In the genomic region with DNA sequence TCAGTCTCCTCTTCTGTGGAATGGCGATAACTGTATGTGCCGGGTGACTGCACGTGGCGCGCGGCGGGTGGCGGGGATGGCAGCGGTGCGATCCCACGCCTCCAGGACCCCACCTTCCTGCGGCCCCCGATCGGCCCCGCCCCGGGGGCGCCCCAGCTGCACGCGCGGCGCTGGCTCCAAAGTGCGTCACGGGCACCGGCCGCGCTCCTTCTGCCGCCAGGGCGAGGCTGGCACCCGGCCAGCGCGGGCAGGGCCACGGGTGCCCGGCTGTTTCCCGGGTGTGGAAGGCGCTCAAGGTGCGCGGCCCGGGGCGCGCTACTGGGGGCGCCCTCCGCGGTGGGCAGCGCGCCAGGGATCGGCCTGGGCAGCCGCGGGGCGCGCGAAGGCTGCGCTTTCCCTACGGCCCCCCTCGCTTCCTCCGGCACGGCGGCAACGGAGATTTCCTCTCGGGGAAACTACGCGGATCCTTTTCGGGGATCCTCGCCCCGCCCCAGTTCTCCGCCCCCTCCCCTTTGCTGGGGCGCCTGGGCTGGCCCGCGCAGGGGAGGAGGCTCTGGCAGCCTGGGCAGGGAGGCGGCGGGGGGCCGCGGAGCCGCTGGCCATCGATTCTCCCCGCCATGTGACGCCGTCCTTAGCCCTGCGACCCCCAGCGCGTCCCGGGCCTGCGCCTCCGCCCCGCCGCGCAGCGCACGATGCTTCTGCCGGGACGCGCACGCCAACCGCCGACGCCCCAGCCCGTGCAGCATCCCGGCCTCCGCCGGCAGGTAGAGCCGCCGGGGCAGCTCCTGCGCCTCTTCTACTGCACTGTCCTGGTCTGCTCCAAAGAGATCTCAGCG, we compare ENCODE assay signal across 8 cellular contexts. TPM values are rescaled to one million over a fixed set of nuclear protein-coding genes. Genes with fewer than 3 reads are reported as not detected.
A peak's percentile ranks its signal among the peaks of the same experiment; 100 is the strongest.
DNase-seq lines count a peak whose midpoint lies in the region; ATAC-seq and TF ChIP-seq lines count a peak whose summit lies in the region.

A gene with protein sequence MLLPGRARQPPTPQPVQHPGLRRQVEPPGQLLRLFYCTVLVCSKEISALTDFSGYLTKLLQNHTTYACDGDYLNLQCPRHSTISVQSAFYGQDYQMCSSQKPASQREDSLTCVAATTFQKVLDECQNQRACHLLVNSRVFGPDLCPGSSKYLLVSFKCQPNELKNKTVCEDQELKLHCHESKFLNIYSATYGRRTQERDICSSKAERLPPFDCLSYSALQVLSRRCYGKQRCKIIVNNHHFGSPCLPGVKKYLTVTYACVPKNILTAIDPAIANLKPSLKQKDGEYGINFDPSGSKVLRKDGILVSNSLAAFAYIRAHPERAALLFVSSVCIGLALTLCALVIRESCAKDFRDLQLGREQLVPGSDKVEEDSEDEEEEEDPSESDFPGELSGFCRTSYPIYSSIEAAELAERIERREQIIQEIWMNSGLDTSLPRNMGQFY (plus strand): TSS at position 545 of the 836 bp plus-strand sequence. CDS start 148 bp downstream, at position 693.

- BruUV-seq in Panc1 (replicated peaks; lab: Mats Ljungman, UMichigan): no TSS peak

- no peak within 1 kb of the TSS for H3K27ac Mint-ChIP-seq in nephron progenitor cell

- peaks cover 4% of the 10 kb centered on the region; the same call in 1 of the 2 replicates for H3K4me1 ChIP-seq in Panc1 (ENCODE audit: control insufficient read depth, insufficient read depth, low read length)

- in situ Hi-C loops in Panc1 (cut with HindIII; ENCODE audit: low pct_unique_long_range_greater_than_20kb, low sequenced_read_pairs): no loop called here

- DNase-seq in GM06990 (ENCODE audit: extremely low read depth, insufficient read length) (peak; percentile 13), Panc1 (ENCODE audit: low read depth, low spot score) (no peak), activated gamma-delta T cell (lab: John Stamatoyannopoulos, UW) (peak; percentile 73), fibroblast of the aortic adventitia (ENCODE audit: low read depth) (peak; percentile 59), nephron progenitor cell (peak; percentile 57)
- DNase-seq in stimulated activated naive CD4-positive, alpha-beta T cell treated with Interleukin-2 at 50 U/mL for 16 hours (lab: John Stamatoyannopoulos, UW): peak; percentile 73

- H3K4me3 ChIP-seq in GM06990 (replicated peaks; ENCODE audit: low read depth, low read length): no peak within 1 kb of the TSS; the same call in 1 of the 2 replicates
- peak within 1 kb of the TSS; percentile 43 to 58 for H3K4me3 ChIP-seq in Panc1 (ENCODE audit: low read depth in 2 of 2, low read length in 2 of 2)
- peak within 1 kb of the TSS; percentile 81 for H3K4me3 ChIP-seq in fibroblast of the aortic adventitia (ENCODE audit: low read depth, low read length)

- no peak within 1 kb of the TSS for H3K27ac ChIP-seq in Panc1 (ENCODE audit: low read length)

- H3K27me3 ChIP-seq in GM06990 (replicated peaks; ENCODE audit: control insufficient read depth, insufficient read depth, low read length) (no peaks in the 10 kb centered on the region; the same call in none of the 2 replicates), Panc1 (ENCODE audit: control insufficient read depth, insufficient read depth, low read length) (peaks cover 2% of the 10 kb centered on the region; the same call in 1 of the 2 replicates)

- H3K36me3 ChIP-seq in GM06990 (ENCODE audit: control insufficient read depth, insufficient read depth, low read length): no peaks in the 10 kb centered on the region
- H3K36me3 ChIP-seq in Panc1 (ENCODE audit: control insufficient read depth, insufficient read depth, low read length): no peaks in the 10 kb centered on the region

- intact Hi-C loops in Panc1 (cut with micrococcal nuclease; ENCODE audit: unreplicated experiment): loop anchor here (5.0 kb wide), 1 partner anchor 150 kb away; no protein-coding TSS in a partner anchor

- no peaks in the 10 kb centered on the region for H3K9me3 ChIP-seq in Panc1 (ENCODE audit: control insufficient read depth, insufficient read depth, low read depth, low read length)

- peak within 1 kb of the TSS; percentile 78 for H3K4me3 Mint-ChIP-seq in nephron progenitor cell

- H3K4me1 Mint-ChIP-seq in nephron progenitor cell: peaks cover 17% of the 10 kb centered on the region

- CTCF ChIA-PET in Panc1 (lab: Charles Lee): interaction anchor here (0.6 kb wide), 1 partner anchor 52 kb away, joined by 3 read pairs; no protein-coding TSS in a partner anchor

- TF ChIP-seq CTCF in GM06990 (IDR thresholded peaks at IDR 0.05; ENCODE audit: insufficient read depth, low read length, poor library complexity, severe bottlenecking) (no peak), Panc1 (IDR thresholded peaks at IDR 0.05) (no peak), fibroblast of the aortic adventitia (IDR thresholded peaks at IDR 0.05; ENCODE audit: insufficient read depth, low read length) (peak; percentile 6), nephron progenitor cell (IDR thresholded peaks at IDR 0.05) (no peak)

- POLR2A ChIA-PET in Panc1 (lab: Charles Lee): no interaction called here

- peaks cover 90% of the 10 kb centered on the region for H3K27me3 Mint-ChIP-seq in nephron progenitor cell (ENCODE audit: low read depth, poor library complexity)

- no peaks in the 10 kb centered on the region for H3K9me3 Mint-ChIP-seq in nephron progenitor cell

- H3K36me3 Mint-ChIP-seq in nephron progenitor cell (ENCODE audit: low read depth): no peaks in the 10 kb centered on the region

- ATAC-seq in Panc1 (peak; percentile 75), GM18517 (IDR thresholded peaks at IDR 0.05; ENCODE audit: unreplicated experiment) (no peak), HG03520 (IDR thresholded peaks at IDR 0.05; ENCODE audit: unreplicated experiment) (no peak)

RNA-seq across cellular contexts. Expression of the gene that starts here (rescaled TPM):
- total RNA-seq in Panc1 (2021; ENCODE audit: unreplicated experiment): 2.8 TPM
- polyA plus RNA-seq in Panc1 (2012; ENCODE audit: insufficient read length): 3.7 TPM
- total RNA-seq in fibroblast of the aortic adventitia (ENCODE audit: low replicate concordance): 14.5 and 17.8 TPM in 2 replicates
